In the genomic region with DNA sequence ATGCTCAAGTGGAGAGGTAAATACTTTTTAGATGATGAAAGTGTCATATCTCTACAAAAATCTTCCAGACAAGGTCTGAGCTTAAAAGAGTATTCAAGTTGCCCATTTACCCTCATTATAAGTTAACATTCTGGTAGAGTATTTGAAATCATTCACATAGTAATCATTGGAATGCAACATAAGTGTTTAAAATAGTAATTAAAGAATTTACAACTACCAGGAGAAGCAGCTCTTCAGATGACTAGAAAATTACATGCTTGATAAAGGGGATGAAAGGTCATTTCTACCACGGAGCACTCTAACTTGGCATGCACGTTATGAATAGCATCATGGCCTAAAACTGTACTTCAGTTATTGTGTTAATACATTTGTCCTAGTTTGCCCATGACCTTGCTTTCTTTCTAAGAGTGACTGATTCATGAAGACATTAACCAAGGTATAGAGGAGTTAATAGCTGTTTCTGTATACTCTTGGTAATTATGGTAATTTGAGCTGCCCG, we compare ENCODE assay signal across 20 cellular contexts.
"Had no signal": no experiment of that assay in that cellular context is flagged by ENCODE, and none has a peak within 500 bp of the region (broad histone marks: within the 10 kb centered on the region; RNA-seq: fewer than 3 reads in every experiment).

No MANE protein-coding gene starts in this region.

- ATAC-seq: activated CD4-positive, CD25-positive, alpha-beta regulatory T cell treated with anti-CD3 and anti-CD28 coated beads, Interleukin-2, amount 50 U/mL, for 24 hours; activated CD8-positive, alpha-beta T cell treated with anti-CD3 and anti-CD28 coated beads for 36 hours; activated T-cell treated with anti-CD3 and anti-CD28 coated beads, Interleukin-2, amount 50 U/mL, for 72 hours; PC-3 had no signal

- H3K36me3 ChIP-seq: breast epithelium, SJSA1 had no signal

- DNase-seq: activated CD4-positive, alpha-beta T cell treated with anti-CD3 and anti-CD28 coated beads for 4 hours; activated CD8-positive, alpha-beta memory T cell treated with anti-CD3 and anti-CD28 coated beads, Interleukin-2, amount 50 U/mL, for 4 hours; activated CD8-positive, alpha-beta T cell treated with anti-CD3 and anti-CD28 coated beads for 36 hours; activated naive CD4-positive, alpha-beta T cell treated with anti-CD3 and anti-CD28 coated beads, Interleukin-2, amount 50 U/mL, for 16 hours; activated naive CD8-positive, alpha-beta T cell treated with anti-CD3 and anti-CD28 coated beads, Interleukin-2, amount 10 ng/mL, durations not matched to agents 7 days and 5 days; activated T-cell treated with anti-CD3 and anti-CD28 coated beads, Interleukin-2, amount 50 U/mL, for 72 hours; aorta; caudate nucleus; NCI-H1092 treated with DMSO at 0.1 percent for 48 hours; NCI-H1436 treated with DMSO at 0.1 percent for 48 hours; NCI-H187; NCI-H2081; NCI-H2171 treated with DMSO at 0.1 percent for 48 hours; NCI-H510A treated with DMSO at 0.1 percent for 48 hours; PC-3; SHP77 had no signal

- H3K4me3 ChIP-seq: breast epithelium, SJSA1 had no signal

- H3K27me3 ChIP-seq: breast epithelium had no signal

- H3K9me3 ChIP-seq: breast epithelium, SJSA1 had no signal

- H3K4me1 ChIP-seq: breast epithelium had no signal

- H3K27ac ChIP-seq: breast epithelium, KMS-11, SJSA1 had no signal
